ENCODE assay signal across 7 cellular contexts in genomic region chr5:43627028-43627427, GRCh38. TPM values are rescaled to one million over a fixed set of nuclear protein-coding genes. Genes with fewer than 3 reads are reported as not detected.
A peak's percentile ranks its signal among the peaks of the same experiment; 100 is the strongest.
DNase-seq lines count a peak whose midpoint lies in the region; ATAC-seq and FAIRE-seq lines count a peak whose summit lies in the region.

No MANE protein-coding gene starts in this region.

- intact Hi-C loops in left cardiac atrium (cut with DNase I): no loop called here

- DNase-seq in GDM1 (lab: John Stamatoyannopoulos, UW) (peak; percentile 35), Kasumi-1 (lab: John Stamatoyannopoulos, UW) (peak; percentile 73 to 83), T-helper 17 cell (no peak), left cardiac atrium (peak; percentile 30), urothelium cell line (ENCODE audit: low spot score) (peak; percentile 64)

- H3K4me1 Mint-ChIP-seq in T-helper 17 cell: peaks cover 15% of the 10 kb centered on the region

- peak; percentile 41 for ATAC-seq in T-helper 17 cell
- ATAC-seq in left cardiac atrium: peak; percentile 69 to 76
- ATAC-seq in HG02610 (IDR thresholded peaks at IDR 0.05; ENCODE audit: unreplicated experiment): no peak
- ATAC-seq in HG03280 (IDR thresholded peaks at IDR 0.05; ENCODE audit: unreplicated experiment): no peak

- no peak for FAIRE-seq in urothelium cell line (lab: Jason Lieb, UNC)

- H3K27ac Mint-ChIP-seq in T-helper 17 cell: no peak overlapping the region

- H3K9me3 ChIP-seq in T-helper 17 cell (ENCODE audit: control insufficient read depth, low read length, poor library complexity, severe bottlenecking): no peaks in the 10 kb centered on the region

- no peaks in the 10 kb centered on the region for H3K27me3 Mint-ChIP-seq in T-helper 17 cell

- H3K4me3 Mint-ChIP-seq in T-helper 17 cell: no peak overlapping the region

- H3K36me3 Mint-ChIP-seq in T-helper 17 cell (ENCODE audit: low read depth): peaks cover 7% of the 10 kb centered on the region

RNA-seq across cellular contexts. Expression of gene NNT, which starts 24.0 kb away (rescaled TPM):
- 10 to 100 TPM; 42.6 to 49.5 TPM for total RNA-seq in T-helper 17 cell
- 100 to 1,000 TPM; 323 to 422 TPM for total RNA-seq in left cardiac atrium

Comparison
In these comparisons a context has a peak if more than half of its experiments do, and no peak if none do; other contexts are left out.
1. DNase-seq: peak in GDM1 (single experiment), Kasumi-1 (2 of 2), left cardiac atrium (single experiment) and urothelium cell line (single experiment); none in T-helper 17 cell (0 of 3).
2. ATAC-seq: peak in T-helper 17 cell (single experiment) and left cardiac atrium (2 of 2); none in HG02610 (single experiment) and HG03280 (single experiment).
3. RNA of gene NNT, which starts 24.0 kb away (total RNA-seq): 323 to 422 TPM in left cardiac atrium; 42.6 to 49.5 TPM in T-helper 17 cell; every median in the first group is over 4 times any median in the second.